ENCODE assay signal across 15 cellular contexts in genomic region chr2:152566034-152566727, GRCh38.
A peak's percentile ranks its signal among the peaks of the same experiment; 100 is the strongest.
DNase-seq lines count a peak whose midpoint lies in the region; ATAC-seq and TF ChIP-seq lines count a peak whose summit lies in the region.
"Had no signal": no experiment of that assay in that cellular context is flagged by ENCODE, and none has a peak within 500 bp of the region (broad histone marks: within the 10 kb centered on the region; RNA-seq: fewer than 3 reads in every experiment).

No MANE protein-coding gene starts in this region.

- H3K9me3 Mint-ChIP-seq in activated CD4-positive, alpha-beta T cell treated with anti-CD3 and anti-CD28 coated beads, Interleukin-2, amount 10 ng/mL, durations not matched to agents 7 days and 5 days: no peaks in the 10 kb centered on the region
- H3K9me3 Mint-ChIP-seq: activated naive CD4-positive, alpha-beta T cell treated with anti-CD3 and anti-CD28 coated beads, Interleukin-2, amount 10 ng/mL, durations not matched to agents 7 days and 5 days; natural killer cell had no signal

- no peaks in the 10 kb centered on the region for H4K20me1 ChIP-seq in Karpas-422 (ENCODE audit: insufficient read depth, low read depth, low read length)

- H3K27ac ChIP-seq in Karpas-422 (ENCODE audit: low read length) (no peak overlapping the region), thyroid gland (peak overlapping the region; percentile 17 to 39 (median 37)), adrenal gland (no peak overlapping the region)
- H3K27ac ChIP-seq: 22Rv1, GM23248 had no signal

- H3K27ac Mint-ChIP-seq in activated CD4-positive, alpha-beta T cell treated with anti-CD3 and anti-CD28 coated beads, Interleukin-2, amount 10 ng/mL, durations not matched to agents 7 days and 5 days: no peak overlapping the region
- H3K27ac Mint-ChIP-seq: activated naive CD4-positive, alpha-beta T cell treated with anti-CD3 and anti-CD28 coated beads, Interleukin-2, amount 10 ng/mL, durations not matched to agents 7 days and 5 days; natural killer cell had no signal

- TF ChIP-seq POLR2A in thyroid gland (IDR thresholded peaks at IDR 0.05): no peak
- TF ChIP-seq POLR2A in adrenal gland (IDR thresholded peaks at IDR 0.05): no peak

- no peaks in the 10 kb centered on the region for H3K27me3 ChIP-seq in Karpas-422 (ENCODE audit: low read length)
- H3K27me3 ChIP-seq in thyroid gland: no peaks in the 10 kb centered on the region
- no peaks in the 10 kb centered on the region for H3K27me3 ChIP-seq in MG63
- no peaks in the 10 kb centered on the region for H3K27me3 ChIP-seq in adrenal gland

- peaks cover 7% of the 10 kb centered on the region for H3K4me1 ChIP-seq in Karpas-422 (ENCODE audit: low read length)
- H3K4me1 ChIP-seq in thyroid gland: peaks cover 6 to 13% of the 10 kb centered on the region in 2 donors
- H3K4me1 ChIP-seq in adrenal gland (replicated peaks in 1 of 2): peaks cover 15 to 27% of the 10 kb centered on the region in 2 donors

- no peak overlapping the region for H3K9ac ChIP-seq in Karpas-422 (ENCODE audit: low read length)
- H3K9ac ChIP-seq: GM23248 had no signal

- H3K79me2 ChIP-seq in Karpas-422 (ENCODE audit: low read length): no peaks in the 10 kb centered on the region

- H3K27me3 Mint-ChIP-seq in activated CD4-positive, alpha-beta T cell treated with anti-CD3 and anti-CD28 coated beads, Interleukin-2, amount 10 ng/mL, durations not matched to agents 7 days and 5 days: peaks cover 4% of the 10 kb centered on the region

- no peak overlapping the region for H2AFZ ChIP-seq in Karpas-422 (ENCODE audit: low read length)
- H2AFZ ChIP-seq: GM23248 had no signal

- CTCF ChIA-PET in activated CD4-positive, alpha-beta T cell treated with anti-CD3 and anti-CD28 coated beads, Interleukin-2, amount 10 ng/mL, durations not matched to agents 7 days and 5 days (lab: Charles Lee): interaction anchor here (0.7 kb wide), 1 partner anchor 145 kb away, joined by 3 read pairs; no protein-coding TSS in a partner anchor

- 39 to 54% methylated on average over 5 of the region's 5 CpGs for WGBS in thyroid gland, 2 donors
- WGBS in adrenal gland, 4 donors: 78 to 96% (median 86%) methylated on average over 5 of the region's 5 CpGs

- H3K36me3 Mint-ChIP-seq in activated CD4-positive, alpha-beta T cell treated with anti-CD3 and anti-CD28 coated beads, Interleukin-2, amount 10 ng/mL, durations not matched to agents 7 days and 5 days (ENCODE audit: low read depth): no peaks in the 10 kb centered on the region
- H3K36me3 Mint-ChIP-seq: activated naive CD4-positive, alpha-beta T cell treated with anti-CD3 and anti-CD28 coated beads, Interleukin-2, amount 10 ng/mL, durations not matched to agents 7 days and 5 days; natural killer cell had no signal

- POLR2A ChIA-PET in activated CD4-positive, alpha-beta T cell treated with anti-CD3 and anti-CD28 coated beads, Interleukin-2, amount 10 ng/mL, durations not matched to agents 7 days and 5 days (lab: Charles Lee): no interaction called here

- H3K4me3 Mint-ChIP-seq in activated CD4-positive, alpha-beta T cell treated with anti-CD3 and anti-CD28 coated beads, Interleukin-2, amount 10 ng/mL, durations not matched to agents 7 days and 5 days: no peak overlapping the region
- H3K4me3 Mint-ChIP-seq: activated naive CD4-positive, alpha-beta T cell treated with anti-CD3 and anti-CD28 coated beads, Interleukin-2, amount 10 ng/mL, durations not matched to agents 7 days and 5 days; natural killer cell had no signal

- intact Hi-C loops in thyroid gland (cut with DNase I): no loop called here
- intact Hi-C loops in adrenal gland (cut with DNase I): no loop called here

- TF ChIP-seq CTCF in thyroid gland (IDR thresholded peaks at IDR 0.05): no peak
- TF ChIP-seq CTCF in adrenal gland (IDR thresholded peaks at IDR 0.05): no peak

- DNase-seq in NCI-H2171 treated with DMSO at 0.1 percent for 48 hours (lab: John Stamatoyannopoulos, UW): peak; percentile 17
- DNase-seq in NCI-H2171 (lab: John Stamatoyannopoulos, UW): no peak
- DNase-seq in Karpas-422: peak; percentile 44
- peak; percentile 54 to 62 for DNase-seq in thyroid gland
- DNase-seq in activated CD4-positive, alpha-beta T cell treated with anti-CD3 and anti-CD28 coated beads, Interleukin-2, amount 10 ng/mL, durations not matched to agents 7 days and 5 days: no peak
- DNase-seq in MG63: no peak
- DNase-seq in adrenal gland: no peak
- DNase-seq: activated CD4-positive, CD25-positive, alpha-beta regulatory T cell; activated naive CD4-positive, alpha-beta T cell treated with anti-CD3 and anti-CD28 coated beads, Interleukin-2, amount 10 ng/mL, durations not matched to agents 7 days and 5 days; GM23248; natural killer cell; stimulated activated CD4-positive, alpha-beta T cell treated with anti-CD3 and anti-CD28 coated beads, Interleukin-1b, Interleukin-23, amount 100 ng/mL, for 48 hours had no signal

- H3K4me3 ChIP-seq in Karpas-422 (ENCODE audit: low read length) (no peak overlapping the region), thyroid gland (replicated peaks in 1 of 3) (no peak overlapping the region), MG63 (no peak overlapping the region), adrenal gland (no peak overlapping the region)
- H3K4me3 ChIP-seq: GM23248 had no signal

- H3K36me3 ChIP-seq in Karpas-422 (ENCODE audit: insufficient read depth, low read length) (no peaks in the 10 kb centered on the region), thyroid gland (no peaks in the 10 kb centered on the region), MG63 (peaks cover 8% of the 10 kb centered on the region), adrenal gland (replicated peaks in 1 of 2) (no peaks in the 10 kb centered on the region)

- peak; percentile 68 for ATAC-seq in HG02885 (IDR thresholded peaks at IDR 0.05; ENCODE audit: poor library complexity, unreplicated experiment)
- ATAC-seq: natural killer cell, Panc1 had no signal

- H3K4me1 Mint-ChIP-seq in activated CD4-positive, alpha-beta T cell treated with anti-CD3 and anti-CD28 coated beads, Interleukin-2, amount 10 ng/mL, durations not matched to agents 7 days and 5 days: no peaks in the 10 kb centered on the region
- H3K4me1 Mint-ChIP-seq: activated naive CD4-positive, alpha-beta T cell treated with anti-CD3 and anti-CD28 coated beads, Interleukin-2, amount 10 ng/mL, durations not matched to agents 7 days and 5 days; natural killer cell had no signal

- no peaks in the 10 kb centered on the region for H3K9me2 ChIP-seq in Karpas-422 (replicated peaks; ENCODE audit: insufficient read depth, low read length)

- H3K9me3 ChIP-seq in Karpas-422 (ENCODE audit: low read length) (no peaks in the 10 kb centered on the region), thyroid gland (no peaks in the 10 kb centered on the region), MG63 (no peaks in the 10 kb centered on the region), adrenal gland (replicated peaks in 1 of 3) (no peaks in the 10 kb centered on the region)

- no peak overlapping the region for H3K4me2 ChIP-seq in Karpas-422 (ENCODE audit: low read depth, low read length, poor library complexity, severe bottlenecking)

Comparison
In these comparisons a context has a peak if more than half of its experiments do, and no peak if none do; other contexts are left out.
1. DNase-seq: peak in NCI-H2171 treated with DMSO at 0.1 percent for 48 hours (single experiment), Karpas-422 (single experiment) and thyroid gland (2 of 2); none in NCI-H2171 (single experiment), activated CD4-positive, alpha-beta T cell treated with anti-CD3 and anti-CD28 coated beads, Interleukin-2, amount 10 ng/mL, durations not matched to agents 7 days and 5 days (single experiment), MG63 (single experiment) and adrenal gland (0 of 7).
2. H3K27ac ChIP-seq: peak in thyroid gland (3 of 3); none in Karpas-422 (single experiment) and adrenal gland (0 of 5).